ENCODE assay signal across 13 cellular contexts in genomic region chr7:132705146-132705545, GRCh38.
DNase-seq lines count a peak whose midpoint lies in the region; ATAC-seq lines count a peak whose summit lies in the region.
"Had no signal": no experiment of that assay in that cellular context is flagged by ENCODE, and none has a peak within 500 bp of the region (broad histone marks: within the 10 kb centered on the region; RNA-seq: fewer than 3 reads in every experiment).

No MANE protein-coding gene starts in this region.

- H3K36me3 Mint-ChIP-seq in stimulated activated naive B cell treated with anti-CD40 and anti-IgM and Interleukin-4, amounts not matched to agents 10 μg/mL and 1 μg/mL and 100 μg/mL, for 72 hours, result no peaks in the 10 kb centered on the region
- H3K36me3 Mint-ChIP-seq: CD8-positive, alpha-beta memory T cell had no signal

- peak overlapping the region in 2 of 11 experiments; percentile 12 to 25; a peak in 2 of 22 replicates for H3K27ac ChIP-seq in BLaER1 treated with 17β-estradiol and CSF1 and Interleukin-3, amounts not matched to agents 10 nM and 100 nM
- H3K27ac ChIP-seq: KMS-11, SJCRH30 had no signal

- peak; percentile 51 for DNase-seq in KBM-7
- DNase-seq in fibroblast of peridontal ligament (ENCODE audit: extremely low read depth), result peak; percentile 24
- peak; percentile 21 for DNase-seq in superior temporal gyrus (ENCODE audit: extremely low spot score)
- DNase-seq in NCI-H146 (lab: John Stamatoyannopoulos, UW), result no peak
- DNase-seq in NCI-H82 (lab: John Stamatoyannopoulos, UW), result no peak
- DNase-seq in stimulated activated naive B cell treated with anti-CD40 and anti-IgM and Interleukin-4, amounts not matched to agents 10 μg/mL and 1 μg/mL and 100 μg/mL, for 72 hours, result no peak
- DNase-seq: CD8-positive, alpha-beta memory T cell; NCI-H187 treated with DMSO at 0.1 percent for 48 hours; NCI-H526 treated with DMSO at 0.1 percent for 48 hours; PC-3; SJCRH30 had no signal

- no peak for ATAC-seq in stimulated activated naive B cell treated with anti-CD40 and anti-IgM and Interleukin-4, amounts not matched to agents 10 μg/mL and 1 μg/mL and 100 μg/mL, for 72 hours (replicated peaks)
- ATAC-seq: PC-3 had no signal

- H4K20me1 ChIP-seq in BLaER1 treated with 17β-estradiol and CSF1 and Interleukin-3, amounts not matched to agents 10 nM and 100 nM, result no peaks in the 10 kb centered on the region

- H3K27me3 Mint-ChIP-seq in stimulated activated naive B cell treated with anti-CD40 and anti-IgM and Interleukin-4, amounts not matched to agents 10 μg/mL and 1 μg/mL and 100 μg/mL, for 72 hours, result no peaks in the 10 kb centered on the region

- peaks cover 2 to 5% of the 10 kb centered on the region in 2 donors for H3K9me3 Mint-ChIP-seq in stimulated activated naive B cell treated with anti-CD40 and anti-IgM and Interleukin-4, amounts not matched to agents 10 μg/mL and 1 μg/mL and 100 μg/mL, for 72 hours

- H3K4me3 Mint-ChIP-seq in stimulated activated naive B cell treated with anti-CD40 and anti-IgM and Interleukin-4, amounts not matched to agents 10 μg/mL and 1 μg/mL and 100 μg/mL, for 72 hours, result no peak overlapping the region
- H3K4me3 Mint-ChIP-seq: CD8-positive, alpha-beta memory T cell had no signal

- no peak overlapping the region for H3K9ac ChIP-seq in BLaER1 treated with 17β-estradiol and CSF1 and Interleukin-3, amounts not matched to agents 10 nM and 100 nM
- H3K9ac ChIP-seq: KMS-11 had no signal

- H3K4me3 ChIP-seq in BLaER1 treated with 17β-estradiol and CSF1 and Interleukin-3, amounts not matched to agents 10 nM and 100 nM, result no peak overlapping the region
- H3K4me3 ChIP-seq: SJCRH30 had no signal

- H3K9me3 ChIP-seq in BLaER1 treated with 17β-estradiol and CSF1 and Interleukin-3, amounts not matched to agents 10 nM and 100 nM (replicated peaks in 1 of 11), result peaks cover 0 to 8% (median 0%) of the 10 kb centered on the region in 11 experiments; a peak in 2 of 22 replicates
- H3K9me3 ChIP-seq: SJCRH30 had no signal

- peaks cover 0 to 2% of the 10 kb centered on the region in 2 donors for H3K4me1 Mint-ChIP-seq in stimulated activated naive B cell treated with anti-CD40 and anti-IgM and Interleukin-4, amounts not matched to agents 10 μg/mL and 1 μg/mL and 100 μg/mL, for 72 hours
- H3K4me1 Mint-ChIP-seq: CD8-positive, alpha-beta memory T cell had no signal

- H3K27me3 ChIP-seq in BLaER1 treated with 17β-estradiol and CSF1 and Interleukin-3, amounts not matched to agents 10 nM and 100 nM, result no peaks in the 10 kb centered on the region
- H3K27me3 ChIP-seq: SJCRH30 had no signal

- in situ Hi-C loops in KBM-7 (cut with MboI; ENCODE audit: low pct_unique_long_range_greater_than_20kb, low sequenced_read_pairs), result no loop called here

- H3K27ac Mint-ChIP-seq in stimulated activated naive B cell treated with anti-CD40 and anti-IgM and Interleukin-4, amounts not matched to agents 10 μg/mL and 1 μg/mL and 100 μg/mL, for 72 hours, result no peak overlapping the region

- no peaks in the 10 kb centered on the region for H3K36me3 ChIP-seq in BLaER1 treated with 17β-estradiol and CSF1 and Interleukin-3, amounts not matched to agents 10 nM and 100 nM
- H3K36me3 ChIP-seq: SJCRH30 had no signal

- peak overlapping the region; percentile 13 to 65 (median 34) for H3K4me2 ChIP-seq in BLaER1 treated with 17β-estradiol and CSF1 and Interleukin-3, amounts not matched to agents 10 nM and 100 nM
- H3K4me2 ChIP-seq: KMS-11 had no signal

- H3K4me1 ChIP-seq in BLaER1 treated with 17β-estradiol and CSF1 and Interleukin-3, amounts not matched to agents 10 nM and 100 nM, result peaks cover 10 to 15% (median 13%) of the 10 kb centered on the region in 10 experiments; a peak in 19 of 20 replicates
- H3K4me1 ChIP-seq: SJCRH30 had no signal

Comparison
In these comparisons a context has a peak if more than half of its experiments do, and no peak if none do; other contexts are left out.
1. DNase-seq: peak in KBM-7 (single experiment), fibroblast of peridontal ligament (single experiment) and superior temporal gyrus (single experiment); none in NCI-H146 (single experiment), NCI-H82 (single experiment) and stimulated activated naive B cell treated with anti-CD40 and anti-IgM and Interleukin-4, amounts not matched to agents 10 μg/mL and 1 μg/mL and 100 μg/mL, for 72 hours (single experiment).